ENCODE assay signal across 27 cellular contexts in genomic region chr1:202278751-202279150, GRCh38.
"Had no signal": no experiment of that assay in that cellular context is flagged by ENCODE, and none has a peak within 500 bp of the region (broad histone marks: within the 10 kb centered on the region; RNA-seq: fewer than 3 reads in every experiment).

No MANE protein-coding gene starts in this region.

- H2AFZ ChIP-seq: parathyroid adenoma had no signal

- ATAC-seq: gastrocnemius medialis; left cardiac atrium; lower lobe of right lung; psoas muscle; right lobe of liver; stimulated activated memory B cell treated with anti-CD40 and anti-IgM and Interleukin-4, amounts not matched to agents 10 μg/mL and 1 μg/mL and 100 μg/mL, for 72 hours; upper lobe of right lung had no signal

- H3K4me1 ChIP-seq: gastrocnemius medialis, left ventricle myocardium inferior, parathyroid adenoma, psoas muscle, right lobe of liver, testis had no signal

- H3K9me3 ChIP-seq: esophagus muscularis mucosa, gastrocnemius medialis, left ventricle myocardium inferior, lower lobe of right lung, psoas muscle, right lobe of liver, testis, tibial nerve, upper lobe of right lung, vagina had no signal

- FAIRE-seq: endometrium, kidney had no signal

- H3K4me3 ChIP-seq: dorsolateral prefrontal cortex, esophagus muscularis mucosa, gastrocnemius medialis, left ventricle myocardium inferior, lower lobe of right lung, psoas muscle, right lobe of liver, testis, tibial nerve, upper lobe of right lung, vagina had no signal

- DNase-seq: cortex of kidney; dorsolateral prefrontal cortex; effector CD8-positive, alpha-beta T cell; gastrocnemius medialis; glutamatergic neuron; immature natural killer cell; kidney; left cardiac atrium; left ventricle myocardium inferior; lower lobe of right lung; naive B cell; occipital lobe; psoas muscle; retina; right lobe of liver; stimulated activated CD4-positive, alpha-beta T cell treated with anti-CD3 and anti-CD28 coated beads, Interleukin-15, amount 100 ng/mL, for 24 hours; stimulated activated CD4-positive, alpha-beta T cell treated with anti-CD3 and anti-CD28 coated beads, Interleukin-1b, Interleukin-23, amount 100 ng/mL, for 48 hours; stimulated activated CD4-positive, alpha-beta T cell treated with anti-CD3 and anti-CD28 coated beads, Interleukin-4, amount 100 ng/mL, for 24 hours; upper lobe of right lung had no signal

- H3K36me3 ChIP-seq: esophagus muscularis mucosa, gastrocnemius medialis, left ventricle myocardium inferior, lower lobe of right lung, right lobe of liver, tibial nerve, upper lobe of right lung, vagina had no signal

- H3K9ac ChIP-seq: parathyroid adenoma had no signal

- H3K79me2 ChIP-seq: parathyroid adenoma had no signal

- H3K27me3 ChIP-seq: dorsolateral prefrontal cortex, esophagus muscularis mucosa, gastrocnemius medialis, right lobe of liver, testis, tibial nerve, upper lobe of right lung, vagina had no signal

- H3K27ac ChIP-seq: dorsolateral prefrontal cortex, epithelial cell of prostate, esophagus muscularis mucosa, gastrocnemius medialis, left ventricle myocardium inferior, lower lobe of right lung, parathyroid adenoma, psoas muscle, right lobe of liver, testis, tibial nerve, upper lobe of right lung, vagina had no signal
